In the genomic region with DNA sequence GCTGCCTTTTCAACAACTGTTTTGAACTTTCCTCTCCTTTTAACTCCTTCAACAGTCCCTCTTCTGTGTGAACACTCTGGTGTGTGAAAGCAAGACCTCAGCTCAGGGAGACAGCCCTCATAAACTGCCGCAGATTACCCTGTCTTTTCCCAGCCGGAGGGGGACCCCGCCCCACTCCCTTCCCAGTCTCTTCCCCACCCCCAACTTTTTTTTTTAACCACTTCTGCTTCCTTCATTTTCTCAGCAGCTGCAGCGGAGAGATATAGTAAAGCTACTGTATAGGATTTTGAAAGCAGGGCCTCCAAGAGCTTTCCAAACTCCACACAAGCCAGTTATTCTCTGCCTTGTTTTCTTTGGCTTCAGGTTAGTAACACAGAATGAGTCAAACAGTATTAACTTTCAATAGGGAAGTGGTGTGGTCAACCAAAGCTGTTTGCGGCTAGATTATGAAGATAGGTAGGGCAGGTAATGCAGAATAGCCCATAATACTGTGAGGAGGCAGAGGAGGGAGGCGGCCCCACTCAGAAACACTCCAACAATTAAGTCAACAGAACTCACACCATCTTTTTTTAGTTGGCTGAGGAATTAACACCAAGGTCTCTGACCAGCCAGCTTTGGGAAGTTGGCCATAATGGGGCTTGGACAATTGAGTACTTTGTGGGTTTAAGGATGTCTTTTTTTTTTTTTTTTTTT, we compare ENCODE assay signal across 1 cellular context.
TF ChIP-seq lines count a peak whose summit lies in the region.

No MANE protein-coding gene starts in this region.

TF ChIP-seq in HepG2, 621 proteins besides CTCF, POLR2A, EP300 and RAD21 (continued from another document):
- TF ChIP-seq, protein P1, sequence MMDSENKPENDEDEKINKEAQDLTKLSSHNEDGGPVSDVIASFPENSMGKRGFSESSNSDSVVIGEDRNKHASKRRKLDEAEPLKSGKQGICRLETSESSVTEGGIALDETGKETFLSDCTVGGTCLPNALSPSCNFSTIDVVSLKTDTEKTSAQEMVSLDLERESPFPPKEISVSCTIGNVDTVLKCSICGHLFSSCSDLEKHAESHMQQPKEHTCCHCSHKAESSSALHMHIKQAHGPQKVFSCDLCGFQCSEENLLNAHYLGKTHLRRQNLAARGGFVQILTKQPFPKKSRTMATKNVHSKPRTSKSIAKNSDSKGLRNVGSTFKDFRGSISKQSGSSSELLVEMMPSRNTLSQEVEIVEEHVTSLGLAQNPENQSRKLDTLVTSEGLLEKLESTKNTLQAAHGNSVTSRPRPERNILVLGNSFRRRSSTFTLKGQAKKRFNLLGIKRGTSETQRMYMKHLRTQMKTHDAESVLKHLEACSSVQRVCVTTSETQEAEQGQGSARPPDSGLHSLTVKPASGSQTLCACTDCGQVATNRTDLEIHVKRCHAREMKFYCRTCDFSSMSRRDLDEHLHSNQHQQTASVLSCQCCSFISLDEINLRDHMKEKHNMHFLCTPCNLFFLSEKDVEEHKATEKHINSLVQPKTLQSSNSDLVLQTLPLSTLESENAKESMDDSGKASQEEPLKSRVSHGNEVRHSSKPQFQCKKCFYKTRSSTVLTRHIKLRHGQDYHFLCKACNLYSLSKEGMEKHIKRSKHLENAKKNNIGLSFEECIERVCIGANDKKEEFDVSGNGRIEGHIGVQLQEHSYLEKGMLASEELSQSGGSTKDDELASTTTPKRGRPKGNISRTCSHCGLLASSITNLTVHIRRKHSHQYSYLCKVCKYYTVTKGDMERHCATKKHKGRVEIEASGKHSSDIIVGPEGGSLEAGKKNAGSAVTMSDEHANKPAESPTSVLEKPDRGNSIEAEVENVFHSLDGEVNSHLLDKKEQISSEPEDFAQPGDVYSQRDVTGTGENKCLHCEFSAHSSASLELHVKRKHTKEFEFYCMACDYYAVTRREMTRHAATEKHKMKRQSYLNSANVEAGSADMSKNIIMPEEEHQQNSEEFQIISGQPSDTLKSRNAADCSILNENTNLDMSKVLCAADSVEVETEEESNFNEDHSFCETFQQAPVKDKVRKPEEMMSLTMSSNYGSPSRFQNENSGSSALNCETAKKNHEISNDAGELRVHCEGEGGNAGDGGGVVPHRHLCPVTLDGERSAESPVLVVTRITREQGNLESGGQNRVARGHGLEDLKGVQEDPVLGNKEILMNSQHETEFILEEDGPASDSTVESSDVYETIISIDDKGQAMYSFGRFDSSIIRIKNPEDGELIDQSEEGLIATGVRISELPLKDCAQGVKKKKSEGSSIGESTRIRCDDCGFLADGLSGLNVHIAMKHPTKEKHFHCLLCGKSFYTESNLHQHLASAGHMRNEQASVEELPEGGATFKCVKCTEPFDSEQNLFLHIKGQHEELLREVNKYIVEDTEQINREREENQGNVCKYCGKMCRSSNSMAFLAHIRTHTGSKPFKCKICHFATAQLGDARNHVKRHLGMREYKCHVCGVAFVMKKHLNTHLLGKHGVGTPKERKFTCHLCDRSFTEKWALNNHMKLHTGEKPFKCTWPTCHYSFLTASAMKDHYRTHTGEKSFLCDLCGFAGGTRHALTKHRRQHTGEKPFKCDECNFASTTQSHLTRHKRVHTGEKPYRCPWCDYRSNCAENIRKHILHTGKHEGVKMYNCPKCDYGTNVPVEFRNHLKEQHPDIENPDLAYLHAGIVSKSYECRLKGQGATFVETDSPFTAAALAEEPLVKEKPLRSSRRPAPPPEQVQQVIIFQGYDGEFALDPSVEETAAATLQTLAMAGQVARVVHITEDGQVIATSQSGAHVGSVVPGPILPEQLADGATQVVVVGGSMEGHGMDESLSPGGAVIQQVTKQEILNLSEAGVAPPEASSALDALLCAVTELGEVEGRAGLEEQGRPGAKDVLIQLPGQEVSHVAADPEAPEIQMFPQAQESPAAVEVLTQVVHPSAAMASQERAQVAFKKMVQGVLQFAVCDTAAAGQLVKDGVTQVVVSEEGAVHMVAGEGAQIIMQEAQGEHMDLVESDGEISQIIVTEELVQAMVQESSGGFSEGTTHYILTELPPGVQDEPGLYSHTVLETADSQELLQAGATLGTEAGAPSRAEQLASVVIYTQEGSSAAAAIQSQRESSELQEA (CRISPR knock-in tag; IDR thresholded peaks at IDR 0.05; ENCODE audit: not compliant biosample characterization), result no peak
- TF ChIP-seq ZBTB3 (CRISPR knock-in tag; IDR thresholded peaks at IDR 0.05; ENCODE audit: borderline replicate concordance, low read depth), result no peak
- no peak for TF ChIP-seq ZNF605 (CRISPR knock-in tag; IDR thresholded peaks at IDR 0.05)
